18 cellular contexts compared by ENCODE assay signal in genomic region chr6:34174846-34175399, GRCh38. TPM values are rescaled to one million over a fixed set of nuclear protein-coding genes. Genes with fewer than 3 reads are reported as not detected.
DNase-seq lines count a peak whose midpoint lies in the region; ATAC-seq, FAIRE-seq and TF ChIP-seq lines count a peak whose summit lies in the region.
"Had no signal": no experiment of that assay in that cellular context is flagged by ENCODE, and none has a peak within 500 bp of the region (broad histone marks: within the 10 kb centered on the region; RNA-seq: fewer than 3 reads in every experiment).

No MANE protein-coding gene starts in this region.

- H3K27ac ChIP-seq in GM23338 (ENCODE audit: low read depth): no peak overlapping the region
- no peak overlapping the region for H3K27ac ChIP-seq in kidney (ENCODE audit: low read depth in 2 of 2, low read length in 2 of 2)
- H3K27ac ChIP-seq in stomach: no peak overlapping the region
- H3K27ac ChIP-seq in small intestine (ENCODE audit: low read depth in 1 of 2, low read length in 1 of 2): no peak overlapping the region
- H3K27ac ChIP-seq: GM23248, KMS-11 had no signal

- no peak overlapping the region for H3K4me2 ChIP-seq in GM23338
- H3K4me2 ChIP-seq: KMS-11 had no signal

- no peak overlapping the region for H3K27ac Mint-ChIP-seq in GM23338
- H3K27ac Mint-ChIP-seq in progenitor cell of endocrine pancreas: no peak overlapping the region
- H3K27ac Mint-ChIP-seq: CD14-positive monocyte, HFFc6 had no signal

- intact Hi-C loops in kidney (cut with DNase I): no loop called here
- intact Hi-C loops in stomach (cut with DNase I; ENCODE audit: low total_unique reads): no loop called here

- H3K36me3 ChIP-seq in GM23338 (ENCODE audit: insufficient read depth): no peaks in the 10 kb centered on the region
- no peaks in the 10 kb centered on the region for H3K36me3 ChIP-seq in kidney (ENCODE audit: control insufficient read depth in 1 of 2, insufficient read depth in 2 of 2, low read length in 2 of 2)
- H3K36me3 ChIP-seq in stomach: no peaks in the 10 kb centered on the region
- H3K36me3 ChIP-seq in small intestine (ENCODE audit: control insufficient read depth in 2 of 2, insufficient read depth in 2 of 2, low read length in 2 of 2): no peaks in the 10 kb centered on the region

- H3K9me3 ChIP-seq in kidney (ENCODE audit: control insufficient read depth in 1 of 2, low read length in 2 of 2) (no peaks in the 10 kb centered on the region), stomach (no peaks in the 10 kb centered on the region), small intestine (ENCODE audit: control insufficient read depth, low read depth) (no peaks in the 10 kb centered on the region)

- H3K27me3 ChIP-seq in GM23338 (ENCODE audit: insufficient read depth) (no peaks in the 10 kb centered on the region), stomach (peaks cover 0 to 6% (median 0%) of the 10 kb centered on the region in 3 donors), small intestine (ENCODE audit: control insufficient read depth in 2 of 2, insufficient read depth in 2 of 2, low read length in 2 of 2) (no peaks in the 10 kb centered on the region)

- 0 out of 2 replicates have a peak overlapping the region, but pooled peaks have one; percentile 28 for H2AFZ ChIP-seq in GM23338
- H2AFZ ChIP-seq: GM23248 had no signal

- TF ChIP-seq POLR2A in stomach (IDR thresholded peaks at IDR 0.05): no peak

- H3K4me1 Mint-ChIP-seq in GM23338 (no peaks in the 10 kb centered on the region), progenitor cell of endocrine pancreas (ENCODE audit: low read depth) (no peaks in the 10 kb centered on the region)

- ATAC-seq in GM23338: peak; percentile 59
- ATAC-seq in HG03196 (IDR thresholded peaks at IDR 0.05; ENCODE audit: unreplicated experiment): no peak

- TF ChIP-seq EP300 in stomach (IDR thresholded peaks at IDR 0.05): no peak

- TF ChIP-seq CTCF in GM23338 (conservative IDR thresholded peaks at IDR 0.05; ENCODE audit: low read depth in 2 of 2) (peak in 1 of 2 experiments; percentile 41; a peak in 2 of 4 replicates), kidney (IDR thresholded peaks at IDR 0.05; ENCODE audit: borderline replicate concordance, extremely low read depth, insufficient read depth) (no peak), stomach (IDR thresholded peaks at IDR 0.05) (no peak), progenitor cell of endocrine pancreas (IDR thresholded peaks at IDR 0.05; ENCODE audit: unreplicated experiment) (no peak)

- H3K4me3 Mint-ChIP-seq in GM23338: no peak overlapping the region
- no peak overlapping the region for H3K4me3 Mint-ChIP-seq in progenitor cell of endocrine pancreas (ENCODE audit: low read depth)
- H3K4me3 Mint-ChIP-seq: CD14-positive monocyte, HFFc6 had no signal

- H3K9me3 Mint-ChIP-seq in GM23338 (no peaks in the 10 kb centered on the region), progenitor cell of endocrine pancreas (ENCODE audit: low read depth) (no peaks in the 10 kb centered on the region)
- H3K9me3 Mint-ChIP-seq: CD14-positive monocyte, HFFc6 had no signal

- H3F3A ChIP-seq in GM23338 (replicated peaks; ENCODE audit: low read depth): no peaks in the 10 kb centered on the region

- no peak for FAIRE-seq in kidney (lab: Jason Lieb, UNC)
- no peak for FAIRE-seq in small intestine (lab: Jason Lieb, UNC)
- FAIRE-seq: A204.1, GM12892 had no signal

- H3K27me3 Mint-ChIP-seq in GM23338 (ENCODE audit: insufficient read depth, low read depth, poor library complexity): peaks cover 1% of the 10 kb centered on the region
- H3K27me3 Mint-ChIP-seq in progenitor cell of endocrine pancreas: peaks cover 7% of the 10 kb centered on the region

- no peaks in the 10 kb centered on the region for H3K79me2 ChIP-seq in GM23338 (replicated peaks; ENCODE audit: insufficient read depth)

- no peaks in the 10 kb centered on the region for H4K20me1 ChIP-seq in GM23338 (replicated peaks; ENCODE audit: insufficient read depth)

- no peak overlapping the region for H3K9ac ChIP-seq in kidney (ENCODE audit: low read length in 2 of 2)
- H3K9ac ChIP-seq: GM23248, KMS-11 had no signal

- WGBS in stomach, 5 donors: 80 to 93% (median 92%) methylated on average over 3 of the region's 3 CpGs
- WGBS in small intestine, 3 donors: 92 to 94% (median 92%) methylated on average over 3 of the region's 3 CpGs

- H3K4me3 ChIP-seq in GM23338 (no peak overlapping the region), kidney (ENCODE audit: low read length in 2 of 2) (no peak overlapping the region), stomach (no peak overlapping the region), small intestine (ENCODE audit: low read depth in 1 of 2, low read length in 2 of 2) (no peak overlapping the region)
- H3K4me3 ChIP-seq: GM23248 had no signal

- no peaks in the 10 kb centered on the region for H3K36me3 Mint-ChIP-seq in GM23338 (ENCODE audit: low read depth)
- no peaks in the 10 kb centered on the region for H3K36me3 Mint-ChIP-seq in progenitor cell of endocrine pancreas (ENCODE audit: insufficient read depth)
- H3K36me3 Mint-ChIP-seq: CD14-positive monocyte had no signal

- no peaks in the 10 kb centered on the region for H3K4me1 ChIP-seq in GM23338 (ENCODE audit: insufficient read depth)
- no peaks in the 10 kb centered on the region for H3K4me1 ChIP-seq in kidney (ENCODE audit: control insufficient read depth in 1 of 2, insufficient read depth in 1 of 2, low read depth in 1 of 2, low read length in 2 of 2)
- no peaks in the 10 kb centered on the region for H3K4me1 ChIP-seq in stomach
- H3K4me1 ChIP-seq in small intestine (ENCODE audit: control insufficient read depth in 2 of 2, insufficient read depth in 1 of 2, low read depth in 1 of 2, low read length in 1 of 2): no peaks in the 10 kb centered on the region

- no peaks in the 10 kb centered on the region for H3K9me2 ChIP-seq in GM23338 (ENCODE audit: insufficient read depth)

- peak; percentile 34 for DNase-seq in activated CD8-positive, alpha-beta memory T cell treated with anti-CD3 and anti-CD28 coated beads, Interleukin-2, amount 50 U/mL, for 48 hours
- DNase-seq in activated CD8-positive, alpha-beta memory T cell treated with anti-CD3 and anti-CD28 coated beads, Interleukin-2, amount 50 U/mL, for 4 hours: no peak
- DNase-seq in GM23338 (ENCODE audit: low spot score): peak; percentile 30
- DNase-seq in kidney: peak; percentile 15
- peak; percentile 7 for DNase-seq in stomach
- no peak for DNase-seq in progenitor cell of endocrine pancreas (ENCODE audit: low spot score, unreplicated experiment)
- DNase-seq in small intestine: no peak
- DNase-seq: DMS79, GM23248, HFFc6, NCI-H1092, NCI-H345 had no signal

TF ChIP-seq in GM23338, 12 proteins besides CTCF, POLR2A, EP300 and RAD21 (continues in another document):
- TF ChIP-seq NANOG (IDR thresholded peaks at IDR 0.05; ENCODE audit: borderline replicate concordance) (no peak), STAT1 (IDR thresholded peaks at IDR 0.05; ENCODE audit: unreplicated experiment) (no peak), EZH2phosphoT487 (IDR thresholded peaks at IDR 0.05; ENCODE audit: unreplicated experiment) (no peak)

RNA-seq across cellular contexts. Expression of gene GRM4, which starts 29.0 kb away (rescaled TPM):
- total RNA-seq in GM23338 (2014; rRNA removed; shearing (Covaris generic)): 24.4 and 30.6 TPM in 2 replicates
- polyA plus RNA-seq in GM23338 (2016; fragmentation: Nextera tagmentation; extraction: Ambion mirVana) (7.0 and 8.7 TPM in 2 replicates), kidney (ENCODE audit: insufficient read depth, low read depth, low replicate concordance) (not detected), stomach (not detected), small intestine (under 1 TPM in 1 of 3 donors, not detected in 2; 0.09 TPM)
- total RNA-seq in kidney (not detected), stomach (under 1 TPM in 1 of 5 donors, not detected in 4; 0.55 TPM), progenitor cell of endocrine pancreas (0.38 and 0.44 TPM in 2 replicates)
- total RNA-seq: MCF 10A had no signal
- polyA plus RNA-seq: CD14-positive monocyte had no signal

Comparison
In these comparisons a context has a peak if more than half of its experiments do, and no peak if none do; other contexts are left out.
1. DNase-seq: peak in activated CD8-positive, alpha-beta memory T cell treated with anti-CD3 and anti-CD28 coated beads, Interleukin-2, amount 50 U/mL, for 48 hours (single experiment), GM23338 (single experiment), kidney (single experiment) and stomach (single experiment); none in activated CD8-positive, alpha-beta memory T cell treated with anti-CD3 and anti-CD28 coated beads, Interleukin-2, amount 50 U/mL, for 4 hours (single experiment), progenitor cell of endocrine pancreas (single experiment) and small intestine (single experiment).
2. RNA of gene GRM4, which starts 29.0 kb away (total RNA-seq): 24.4 to 30.6 TPM in GM23338; 0.38 to 0.44 TPM in progenitor cell of endocrine pancreas, not detected in kidney (single experiment) and 0.55 TPM in stomach; every median in the first group is over 10 times any median in the second.